ENCODE assay signal across 9 cellular contexts in genomic region chr6:148565931-148566663, GRCh38.
DNase-seq lines count a peak whose midpoint lies in the region; ATAC-seq and TF ChIP-seq lines count a peak whose summit lies in the region.
"Had no signal": no experiment of that assay in that cellular context is flagged by ENCODE, and none has a peak within 500 bp of the region (broad histone marks: within the 10 kb centered on the region; RNA-seq: fewer than 3 reads in every experiment).

No MANE protein-coding gene starts in this region.

- no peaks in the 10 kb centered on the region for H3K9me3 ChIP-seq in PC-9 (ENCODE audit: insufficient read depth, low read depth)
- no peaks in the 10 kb centered on the region for H3K9me3 ChIP-seq in HAP-1

- H3K4me1 ChIP-seq in PC-9 (replicated peaks; ENCODE audit: insufficient read depth) = 0 out of 2 replicates have a peak, but pooled peaks cover 7% of the 10 kb centered on the region
- no peaks in the 10 kb centered on the region for H3K4me1 ChIP-seq in HAP-1

- H3K27ac ChIP-seq in PC-9 = no peak overlapping the region

- intact Hi-C loops in PC-9 (cut with micrococcal nuclease; ENCODE audit: unreplicated experiment) = no loop called here

- no peaks in the 10 kb centered on the region for H3K79me2 ChIP-seq in PC-9 (ENCODE audit: low read depth)
- H3K79me2 ChIP-seq: parathyroid adenoma had no signal

- BruUV-seq in PC-9 (replicated peaks; lab: Mats Ljungman, UMichigan) = no TSS peak

- no peaks in the 10 kb centered on the region for H3K9me2 ChIP-seq in PC-9 (ENCODE audit: insufficient read depth)

- TF ChIP-seq CTCF in PC-9 (conservative IDR thresholded peaks at IDR 0.05) (no peak), fibroblast of the aortic adventitia (IDR thresholded peaks at IDR 0.05; ENCODE audit: insufficient read depth, low read length) (no peak)

- H3K4me3 ChIP-seq in PC-9 = no peak overlapping the region
- H3K4me3 ChIP-seq in fibroblast of the aortic adventitia (ENCODE audit: low read depth, low read length) = no peak overlapping the region
- H3K4me3 ChIP-seq in HAP-1 = no peak overlapping the region

- DNase-seq in ACHN (peak; percentile 4), PC-9 (peak; percentile 17 to 55), fibroblast of the aortic adventitia (ENCODE audit: low read depth) (peak; percentile 94), NCI-H1105 treated with DMSO at 0.1 percent for 48 hours (lab: John Stamatoyannopoulos, UW) (no peak), HAP-1 (ENCODE audit: low spot score in 2 of 2) (no peak)
- peak; percentile 38 for DNase-seq in stimulated activated naive CD8-positive, alpha-beta T cell treated with anti-CD3 and anti-CD28 coated beads, Interleukin-15, Interleukin-2, amounts not matched to agents 100 U/mL and 50 U/mL, for 24 hours
- DNase-seq in activated CD4-positive, alpha-beta T cell treated with anti-CD3 and anti-CD28 coated beads for 4 hours = no peak

- peak; percentile 65 for ATAC-seq in GM19372 (IDR thresholded peaks at IDR 0.05; ENCODE audit: low read depth, unreplicated experiment)
- ATAC-seq in stimulated activated naive CD8-positive, alpha-beta T cell treated with anti-CD3 and anti-CD28 coated beads, Interleukin-15, Interleukin-2, amounts not matched to agents 100 U/mL and 50 U/mL, for 24 hours = peak; percentile 63

- H3K27me3 ChIP-seq in PC-9 (ENCODE audit: insufficient read depth, low read depth) (no peaks in the 10 kb centered on the region), HAP-1 (ENCODE audit: low read depth) (no peaks in the 10 kb centered on the region)

- H3F3A ChIP-seq in PC-9 (ENCODE audit: insufficient read depth, low read depth) = no peaks in the 10 kb centered on the region

- H3K4me2 ChIP-seq in PC-9 = no peak overlapping the region

- CTCF ChIA-PET in PC-9 (lab: Charles Lee) = interaction anchor here (0.7 kb wide), 1 partner anchor 41 kb away, joined by 3 read pairs; no protein-coding TSS in a partner anchor

- in situ Hi-C loops in ACHN (cut with HindIII; ENCODE audit: low pct_ligation_motif_present, low pct_unique_long_range_greater_than_20kb, low sequenced_read_pairs) (no loop called here), HAP-1 (cut with MboI; ENCODE audit: low sequenced_read_pairs) (loop anchor here (25.0 kb wide), 1 partner anchor 871 kb away; no protein-coding TSS in a partner anchor)

- H4K20me1 ChIP-seq in PC-9 (ENCODE audit: insufficient read depth) = no peaks in the 10 kb centered on the region

- H2AFZ ChIP-seq in PC-9 = no peak overlapping the region

- H3K36me3 ChIP-seq in PC-9 (ENCODE audit: low read depth) = no peaks in the 10 kb centered on the region
- H3K36me3 ChIP-seq in HAP-1 (replicated peaks) = no peaks in the 10 kb centered on the region

- POLR2A ChIA-PET in PC-9 (lab: Charles Lee; ENCODE audit: unreplicated experiment) = no interaction called here

Comparison
In these comparisons a context has a peak if more than half of its experiments do, and no peak if none do; other contexts are left out.
1. DNase-seq: peak in ACHN (single experiment), PC-9 (2 of 2), fibroblast of the aortic adventitia (single experiment) and stimulated activated naive CD8-positive, alpha-beta T cell treated with anti-CD3 and anti-CD28 coated beads, Interleukin-15, Interleukin-2, amounts not matched to agents 100 U/mL and 50 U/mL, for 24 hours (single experiment); none in NCI-H1105 treated with DMSO at 0.1 percent for 48 hours (single experiment), activated CD4-positive, alpha-beta T cell treated with anti-CD3 and anti-CD28 coated beads for 4 hours (0 of 2) and HAP-1 (0 of 2).